ENCODE assay signal across 12 cellular contexts in the genomic region with DNA sequence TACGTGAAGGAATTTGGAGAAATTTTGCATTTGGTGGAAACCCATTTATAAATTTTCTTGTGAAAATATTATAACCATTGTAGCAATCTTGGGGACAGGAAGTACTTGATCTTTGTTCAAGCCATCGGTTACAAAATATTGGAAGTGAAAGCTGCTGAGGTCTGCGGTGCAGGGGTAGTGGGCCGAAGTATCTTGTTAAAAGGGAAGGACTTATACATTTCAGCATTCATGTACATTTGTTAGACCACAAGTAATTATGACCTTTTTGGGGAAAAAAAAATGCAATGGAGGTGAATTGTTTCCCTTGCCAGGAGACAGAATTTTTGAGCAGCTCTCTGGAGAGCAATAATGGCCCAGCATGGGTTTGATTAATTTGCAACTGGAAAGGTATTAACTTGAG.
DNase-seq lines count a peak whose midpoint lies in the region; ATAC-seq and TF ChIP-seq lines count a peak whose summit lies in the region.
"Had no signal": no experiment of that assay in that cellular context is flagged by ENCODE, and none has a peak within 500 bp of the region (broad histone marks: within the 10 kb centered on the region; RNA-seq: fewer than 3 reads in every experiment).

No MANE protein-coding gene starts in this region.

- ATAC-seq in GM18909 (IDR thresholded peaks at IDR 0.05; ENCODE audit: poor library complexity, unreplicated experiment) (peak; percentile 99), HG02571 (IDR thresholded peaks at IDR 0.05; ENCODE audit: unreplicated experiment) (peak; percentile 91), HG03520 (IDR thresholded peaks at IDR 0.05; ENCODE audit: unreplicated experiment) (peak; percentile 97), left lobe of liver (peak; percentile 72)

- no peaks in the 10 kb centered on the region for H3K36me3 ChIP-seq in suprapubic skin
- H3K36me3 ChIP-seq: thoracic aorta had no signal

- no peak overlapping the region for H3K27ac ChIP-seq in suprapubic skin
- H3K27ac ChIP-seq: thoracic aorta had no signal

- TF ChIP-seq CTCF in suprapubic skin (IDR thresholded peaks at IDR 0.05), result no peak

- TF ChIP-seq POLR2A in suprapubic skin (IDR thresholded peaks at IDR 0.05), result no peak

- H3K27me3 ChIP-seq in suprapubic skin, result no peaks in the 10 kb centered on the region

- H3K4me3 ChIP-seq in suprapubic skin, result no peak overlapping the region
- H3K4me3 ChIP-seq: smooth muscle cell, thoracic aorta had no signal

- H3K4me1 ChIP-seq in suprapubic skin, result no peaks in the 10 kb centered on the region

- TF ChIP-seq EP300 in suprapubic skin (IDR thresholded peaks at IDR 0.05), result no peak

- DNase-seq in left lobe of liver (ENCODE audit: low spot score), result no peak
- no peak for DNase-seq in activated gamma-delta T cell (lab: John Stamatoyannopoulos, UW)
- no peak for DNase-seq in suprapubic skin (ENCODE audit: low spot score in 2 of 2)
- DNase-seq in amygdala (lab: John Stamatoyannopoulos, UW), result no peak
- no peak for DNase-seq in dedifferentiated amniotic fluid mesenchymal stem cell (ENCODE audit: extremely low spot score)
- DNase-seq: activated effector memory CD4-positive, alpha-beta T cell treated with anti-CD3 and anti-CD28 coated beads, Interleukin-2, amount 50 U/mL, for 16 hours; SK-N-SH had no signal

- WGBS in suprapubic skin, result 59% methylated on average over 4 of the region's 4 CpGs

- no peaks in the 10 kb centered on the region for H3K9me3 ChIP-seq in suprapubic skin
- H3K9me3 ChIP-seq: SK-N-SH, thoracic aorta had no signal
